In the genomic region with DNA sequence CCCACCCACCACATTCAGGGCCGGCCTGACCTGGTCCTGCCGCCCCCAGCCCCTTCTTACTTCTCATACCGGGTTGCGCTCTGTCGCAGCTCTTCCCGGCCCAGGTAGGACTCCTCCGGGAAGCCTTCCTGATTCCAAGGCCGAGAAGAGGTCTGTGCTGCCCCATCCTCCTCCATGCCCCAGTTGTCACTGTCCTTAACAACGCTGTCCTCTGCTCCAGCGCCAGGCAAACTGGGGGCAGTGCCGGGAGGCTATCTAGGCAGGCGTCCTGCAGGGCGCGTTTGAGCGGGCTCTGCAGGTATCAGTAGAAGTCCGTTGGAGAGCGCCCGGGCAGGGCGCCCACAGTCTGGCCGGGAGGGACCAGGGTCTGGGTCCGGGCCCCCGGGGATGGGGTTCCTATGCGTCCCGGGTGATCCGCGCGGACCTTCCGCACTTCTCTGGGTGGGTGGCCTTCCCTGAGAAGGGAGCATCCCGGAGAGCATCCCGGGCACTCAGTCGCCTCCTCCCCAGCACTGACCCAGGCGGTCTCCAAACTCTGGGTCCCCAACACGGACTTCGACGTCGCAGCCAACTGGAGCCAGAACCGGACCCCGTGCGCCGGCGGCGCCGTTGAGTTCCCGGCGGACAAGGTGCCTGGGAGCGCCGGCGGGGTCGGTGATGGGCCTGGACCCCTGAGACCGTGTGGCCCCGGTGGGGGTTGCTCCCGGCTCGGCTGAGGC, we compare ENCODE assay signal across 11 cellular contexts. TPM values are rescaled to one million over a fixed set of nuclear protein-coding genes. Genes with fewer than 3 reads are reported as not detected.
DNase-seq lines count a peak whose midpoint lies in the region; ATAC-seq and TF ChIP-seq lines count a peak whose summit lies in the region.
"Had no signal": no experiment of that assay in that cellular context is flagged by ENCODE, and none has a peak within 500 bp of the region (broad histone marks: within the 10 kb centered on the region; RNA-seq: fewer than 3 reads in every experiment).

No MANE protein-coding gene starts in this region.

- no peak overlapping the region for H3K27ac Mint-ChIP-seq in activated T-helper 17 cell treated with anti-CD3 and anti-CD28 coated beads, Interleukin-2, amount 50 U/mL, for 72 hours

- H3K27me3 ChIP-seq in stomach (peaks cover 11 to 66% (median 39%) of the 10 kb centered on the region in 3 donors), ovary (no peaks in the 10 kb centered on the region), MG63 (no peaks in the 10 kb centered on the region)

- H3K36me3 ChIP-seq in stomach (no peaks in the 10 kb centered on the region), ovary (no peaks in the 10 kb centered on the region), MG63 (no peaks in the 10 kb centered on the region)

- H3K27ac ChIP-seq in stomach (no peak overlapping the region), ovary (no peak overlapping the region)
- H3K27ac ChIP-seq: KMS-11 had no signal

- 5 to 13% (median 7%) methylated on average over 10 to 53 of the region's 53 CpGs for WGBS in stomach, 5 donors
- 3% methylated on average over 42 to 53 of the region's 53 CpGs for WGBS in ovary, 3 donors

- H3K4me1 Mint-ChIP-seq in activated T-cell treated with anti-CD3 and anti-CD28 coated beads, Interleukin-2, amount 50 U/mL, for 4 hours (ENCODE audit: low read depth): peaks cover 12% of the 10 kb centered on the region
- H3K4me1 Mint-ChIP-seq in activated T-helper 17 cell treated with anti-CD3 and anti-CD28 coated beads, Interleukin-2, amount 50 U/mL, for 72 hours: no peaks in the 10 kb centered on the region

- H3K36me3 Mint-ChIP-seq in activated T-cell treated with anti-CD3 and anti-CD28 coated beads, Interleukin-2, amount 50 U/mL, for 4 hours (ENCODE audit: insufficient read depth): no peaks in the 10 kb centered on the region
- no peaks in the 10 kb centered on the region for H3K36me3 Mint-ChIP-seq in activated T-helper 17 cell treated with anti-CD3 and anti-CD28 coated beads, Interleukin-2, amount 50 U/mL, for 72 hours (ENCODE audit: low read depth)

- H3K9me3 Mint-ChIP-seq in activated T-cell treated with anti-CD3 and anti-CD28 coated beads, Interleukin-2, amount 50 U/mL, for 4 hours: no peaks in the 10 kb centered on the region
- H3K9me3 Mint-ChIP-seq in activated T-helper 17 cell treated with anti-CD3 and anti-CD28 coated beads, Interleukin-2, amount 50 U/mL, for 72 hours: no peaks in the 10 kb centered on the region

- intact Hi-C loops in stomach (cut with DNase I; ENCODE audit: low total_unique reads): no loop called here
- intact Hi-C loops in ovary (cut with DNase I): loop anchor here in 2 of 4 donors (10.0 kb wide), 2 partner anchors 229 to 399 kb away; no protein-coding TSS in a partner anchor

- no peak for DNase-seq in activated T-cell treated with anti-CD3 and anti-CD28 coated beads, Interleukin-2, amount 50 U/mL, for 4 hours
- DNase-seq in activated T-cell treated with anti-CD3 and anti-CD28 coated beads, Interleukin-2, amount 50 U/mL, for 48 hours: no peak
- DNase-seq in stomach (no peak), ovary (no peak), MG63 (no peak)
- DNase-seq: activated CD4-positive, CD25-positive, alpha-beta regulatory T cell treated with anti-CD3 and anti-CD28 coated beads, Interleukin-2, amount 50 U/mL, for 72 hours; NCI-H524 had no signal

- peaks cover 14% of the 10 kb centered on the region for H3K27me3 Mint-ChIP-seq in activated T-cell treated with anti-CD3 and anti-CD28 coated beads, Interleukin-2, amount 50 U/mL, for 4 hours (ENCODE audit: low read depth)
- H3K27me3 Mint-ChIP-seq in activated T-helper 17 cell treated with anti-CD3 and anti-CD28 coated beads, Interleukin-2, amount 50 U/mL, for 72 hours: peaks cover 8% of the 10 kb centered on the region

- TF ChIP-seq CTCF in stomach (IDR thresholded peaks at IDR 0.05) (no peak), ovary (IDR thresholded peaks at IDR 0.05) (no peak)

- peak overlapping the region; percentile 66 for H3K4me3 Mint-ChIP-seq in activated T-cell treated with anti-CD3 and anti-CD28 coated beads, Interleukin-2, amount 50 U/mL, for 4 hours
- peak overlapping the region; percentile 48 for H3K4me3 Mint-ChIP-seq in activated T-helper 17 cell treated with anti-CD3 and anti-CD28 coated beads, Interleukin-2, amount 50 U/mL, for 72 hours

- TF ChIP-seq POLR2A in stomach (IDR thresholded peaks at IDR 0.05) (no peak), ovary (IDR thresholded peaks at IDR 0.05) (no peak)

- no peak for TF ChIP-seq EP300 in stomach (IDR thresholded peaks at IDR 0.05)
- TF ChIP-seq EP300 in ovary (IDR thresholded peaks at IDR 0.05): no peak

- peak overlapping the region; percentile 38 for H3K4me3 ChIP-seq in iPS-18c (ENCODE audit: insufficient read depth, low read depth, low read length)
- peak overlapping the region; percentile 3 to 43 (median 38) for H3K4me3 ChIP-seq in stomach
- H3K4me3 ChIP-seq in ovary: no peak overlapping the region
- H3K4me3 ChIP-seq in MG63: no peak overlapping the region

- ATAC-seq in activated T-cell treated with anti-CD3 and anti-CD28 coated beads, Interleukin-2, amount 50 U/mL, for 4 hours: no peak
- ATAC-seq in activated T-helper 17 cell treated with anti-CD3 and anti-CD28 coated beads, Interleukin-2, amount 50 U/mL, for 72 hours (replicated peaks): peak; percentile 34
- no peak for ATAC-seq in HG02973 (IDR thresholded peaks at IDR 0.05; ENCODE audit: unreplicated experiment)

- H3K4me1 ChIP-seq in stomach (peaks cover 15 to 32% (median 29%) of the 10 kb centered on the region in 4 donors), ovary (ENCODE audit: insufficient read depth) (peaks cover 3% of the 10 kb centered on the region)

- peaks cover 4% of the 10 kb centered on the region for H3K9me3 ChIP-seq in iPS-18c (ENCODE audit: control insufficient read depth, insufficient read depth, low read length)
- no peaks in the 10 kb centered on the region for H3K9me3 ChIP-seq in stomach
- no peaks in the 10 kb centered on the region for H3K9me3 ChIP-seq in ovary
- H3K9me3 ChIP-seq in MG63: no peaks in the 10 kb centered on the region

RNA-seq across cellular contexts. Expression of a gene that starts 0.9 kb away (rescaled TPM):
- total RNA-seq in activated T-cell treated with anti-CD3 and anti-CD28 coated beads, Interleukin-2, amount 50 U/mL, for 4 hours: 1 to 10 TPM; 1.7 to 2.2 (median 2.0) TPM
- 1 to 10 TPM; 2.1 to 2.3 TPM for total RNA-seq in activated T-helper 17 cell treated with anti-CD3 and anti-CD28 coated beads, Interleukin-2, amount 50 U/mL, for 72 hours
- total RNA-seq in stomach (100 to 1,000 TPM in 2 of 5 donors, 10 to 100 TPM in 1, 1 to 10 TPM in 2; 1.3 to 781 (median 21.7) TPM), ovary (1 to 10 TPM in 3 of 7 donors, under 1 TPM in 4; 0.10 to 4.6 (median 0.71) TPM)
- polyA plus RNA-seq in stomach (10 to 100 TPM in 2 of 3 donors, 1 to 10 TPM in 1; 3.2 to 14.7 (median 12.8) TPM), ovary (under 1 TPM in 1 of 2 donors, not detected in 1; 0.47 TPM)
- total RNA-seq in MG63 (2014; rRNA removed; shearing (Covaris generic); ENCODE audit: low replicate concordance): 0.43 TPM in 1 of 2 replicates, not detected in the other

Comparison
In these comparisons a context has a peak if more than half of its experiments do, and no peak if none do; other contexts are left out.
1. H3K4me3 ChIP-seq: peak in iPS-18c (single experiment) and stomach (4 of 4); none in ovary (single experiment) and MG63 (single experiment).